In the genomic region with DNA sequence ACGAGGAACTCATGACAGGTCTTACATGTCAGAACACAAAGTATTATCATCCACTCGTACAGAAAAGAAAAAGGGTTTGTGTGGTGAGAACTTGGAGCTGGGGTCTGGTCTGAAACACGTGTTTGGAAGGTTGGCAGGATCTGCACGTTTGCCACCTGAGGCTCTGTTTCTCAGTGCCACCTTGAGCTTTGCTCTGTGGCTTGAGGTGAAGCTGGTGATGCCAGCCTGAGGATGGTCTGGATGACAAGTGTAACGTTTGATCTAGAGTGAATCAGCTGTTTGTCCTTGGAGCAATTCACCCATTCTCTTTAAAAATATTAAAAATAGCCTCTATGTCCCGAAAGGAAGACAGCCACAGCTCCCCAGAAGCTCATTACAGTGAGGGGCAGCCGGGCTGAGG, we compare ENCODE assay signal across 17 cellular contexts. TPM values are rescaled to one million over a fixed set of nuclear protein-coding genes. Genes with fewer than 3 reads are reported as not detected.
A peak's percentile ranks its signal among the peaks of the same experiment; 100 is the strongest.
DNase-seq lines count a peak whose midpoint lies in the region; ATAC-seq and TF ChIP-seq lines count a peak whose summit lies in the region.
"Had no signal": no experiment of that assay in that cellular context is flagged by ENCODE, and none has a peak within 500 bp of the region (broad histone marks: within the 10 kb centered on the region; RNA-seq: fewer than 3 reads in every experiment).

No MANE protein-coding gene starts in this region.

- no peak overlapping the region for H2BK15ac ChIP-seq in H9 (ENCODE audit: low read depth, low read length)

- H3K9me3 ChIP-seq in H9 (ENCODE audit: control insufficient read depth, low read depth, low read length): no peaks in the 10 kb centered on the region
- no peaks in the 10 kb centered on the region for H3K9me3 ChIP-seq in A673 (ENCODE audit: low read depth, low read length, poor library complexity, severe bottlenecking)
- H3K9me3 ChIP-seq: BLaER1 had no signal

- WGBS in H9 (ENCODE audit: extremely low coverage, insufficient read length, low lambda C conversion rate): no CpG with 5 or more reads among the region's 7 CpGs

- intact Hi-C loops in cardiac septum (cut with DNase I) (no loop called here), left cardiac atrium (cut with DNase I) (loop anchor here in 1 of 2 donors (5.0 kb wide), 1 partner anchor 39 kb away; no protein-coding TSS in a partner anchor), A673 (cut with micrococcal nuclease; ENCODE audit: unreplicated experiment) (no loop called here)

- no peak overlapping the region for H3K4me3 ChIP-seq in A673 (ENCODE audit: low read depth, low read length, poor library complexity, severe bottlenecking)
- H3K4me3 ChIP-seq: BLaER1, GM23248 had no signal

- no peaks in the 10 kb centered on the region for H3K79me1 ChIP-seq in H9 (ENCODE audit: insufficient read depth, low read depth, low read length, poor library complexity, severe bottlenecking)

- no peak overlapping the region for H3K18ac ChIP-seq in H9 (ENCODE audit: insufficient read length, low read depth, low read length)

- no TSS peak for BruUV-seq in A673 (replicated peaks; lab: Mats Ljungman, UMichigan)

- peaks cover 3% of the 10 kb centered on the region; the same call in 1 of the 2 replicates for H3K27me3 Mint-ChIP-seq in H9 (ENCODE audit: low read depth)
- H3K27me3 Mint-ChIP-seq in stimulated activated naive B cell treated with anti-CD40 and anti-IgM and Interleukin-4, amounts not matched to agents 10 μg/mL and 1 μg/mL and 100 μg/mL, for 72 hours: peaks cover 11 to 12% of the 10 kb centered on the region in 2 donors
- H3K27me3 Mint-ChIP-seq: B cell; CD4-positive, alpha-beta T cell; CD8-positive, alpha-beta memory T cell had no signal

- H4K5ac ChIP-seq in H9 (ENCODE audit: insufficient read length, low read depth, low read length): no peak overlapping the region

- no peak overlapping the region for H2AK5ac ChIP-seq in H9 (ENCODE audit: insufficient read length, low read length)

- no peak overlapping the region for H3K4me2 ChIP-seq in H9 (ENCODE audit: insufficient read depth, insufficient read length, low read length)
- H3K4me2 ChIP-seq: BLaER1 had no signal

- H3K79me2 ChIP-seq in H9 (ENCODE audit: insufficient read depth, low read length): no peaks in the 10 kb centered on the region

- ATAC-seq in left cardiac atrium: no peak
- ATAC-seq in stimulated activated naive B cell treated with anti-CD40 and anti-IgM and Interleukin-4, amounts not matched to agents 10 μg/mL and 1 μg/mL and 100 μg/mL, for 72 hours (replicated peaks): no peak
- ATAC-seq in activated naive CD4-positive, alpha-beta T cell treated with anti-CD3 and anti-CD28 coated beads, Interleukin-2, amount 50 U/mL, for 72 hours: no peak
- ATAC-seq: HCT116 had no signal

- H2BK120ac ChIP-seq in H9 (ENCODE audit: low read depth, low read length, poor library complexity, severe bottlenecking): no peak overlapping the region

- no peak overlapping the region for H3K23ac ChIP-seq in H9 (ENCODE audit: insufficient read length, low read depth, low read length)

- H2BK5ac ChIP-seq in H9 (ENCODE audit: insufficient read length, low read length): no peak overlapping the region

- peaks cover 6 to 15% of the 10 kb centered on the region in 2 experiments for H3K4me1 Mint-ChIP-seq in H9
- no peaks in the 10 kb centered on the region for H3K4me1 Mint-ChIP-seq in stimulated activated naive B cell treated with anti-CD40 and anti-IgM and Interleukin-4, amounts not matched to agents 10 μg/mL and 1 μg/mL and 100 μg/mL, for 72 hours
- H3K4me1 Mint-ChIP-seq: B cell; CD8-positive, alpha-beta memory T cell had no signal

- no peaks in the 10 kb centered on the region for H3K36me3 ChIP-seq in A673 (ENCODE audit: insufficient read depth, low read length, poor library complexity, severe bottlenecking)
- H3K36me3 ChIP-seq: BLaER1 had no signal

- H3K23me2 ChIP-seq in H9 (ENCODE audit: insufficient read length, low read depth, low read length, poor library complexity, severe bottlenecking): no peaks in the 10 kb centered on the region

- H3K27ac Mint-ChIP-seq in H9: peak overlapping the region in 2 of 3 experiments; percentile 21 to 75; a peak in 3 of 7 replicates
- H3K27ac Mint-ChIP-seq in stimulated activated naive B cell treated with anti-CD40 and anti-IgM and Interleukin-4, amounts not matched to agents 10 μg/mL and 1 μg/mL and 100 μg/mL, for 72 hours: peak overlapping the region; percentile 47
- no peak overlapping the region for H3K27ac Mint-ChIP-seq in activated naive CD4-positive, alpha-beta T cell treated with anti-CD3 and anti-CD28 coated beads, Interleukin-2, amount 50 U/mL, for 72 hours
- H3K27ac Mint-ChIP-seq: B cell; CD4-positive, alpha-beta T cell; CD8-positive, alpha-beta memory T cell had no signal

- no peak overlapping the region for H2AFZ ChIP-seq in H9 (ENCODE audit: low read length)
- H2AFZ ChIP-seq: GM23248 had no signal

- H4K8ac ChIP-seq in H9 (replicated peaks; ENCODE audit: insufficient read length, low read depth, low read length): no peak overlapping the region

- no peak overlapping the region for H3K4me3 Mint-ChIP-seq in H9
- no peak overlapping the region for H3K4me3 Mint-ChIP-seq in stimulated activated naive B cell treated with anti-CD40 and anti-IgM and Interleukin-4, amounts not matched to agents 10 μg/mL and 1 μg/mL and 100 μg/mL, for 72 hours
- H3K4me3 Mint-ChIP-seq: B cell; CD4-positive, alpha-beta T cell; CD8-positive, alpha-beta memory T cell had no signal

- no peak overlapping the region for H2BK20ac ChIP-seq in H9 (ENCODE audit: low read depth, low read length, poor library complexity, severe bottlenecking)

- peaks cover 0 to 5% (median 0%) of the 10 kb centered on the region in 3 experiments; a peak in 1 of 7 replicates for H3K36me3 Mint-ChIP-seq in H9 (ENCODE audit: insufficient read depth in 1 of 3, low read depth in 3 of 3)
- no peaks in the 10 kb centered on the region for H3K36me3 Mint-ChIP-seq in stimulated activated naive B cell treated with anti-CD40 and anti-IgM and Interleukin-4, amounts not matched to agents 10 μg/mL and 1 μg/mL and 100 μg/mL, for 72 hours
- H3K36me3 Mint-ChIP-seq in activated naive CD4-positive, alpha-beta T cell treated with anti-CD3 and anti-CD28 coated beads, Interleukin-2, amount 50 U/mL, for 72 hours: no peaks in the 10 kb centered on the region
- H3K36me3 Mint-ChIP-seq: CD8-positive, alpha-beta memory T cell had no signal

- no peak for TF ChIP-seq CTCF in H9 (conservative IDR thresholded peaks at IDR 0.05)
- no peak for TF ChIP-seq CTCF in A673 (conservative IDR thresholded peaks at IDR 0.05; ENCODE audit: low read depth, low read length)

- H3K14ac ChIP-seq in H9 (ENCODE audit: insufficient read depth, low read length): no peak overlapping the region

- H2BK12ac ChIP-seq in H9 (ENCODE audit: insufficient read length, low read depth, low read length): no peak overlapping the region

- no peak overlapping the region for H3K4ac ChIP-seq in H9 (ENCODE audit: low read depth, low read length)

- no peak overlapping the region for H3K27ac ChIP-seq in H9 (ENCODE audit: insufficient read length, low read depth, low read length)
- no peak overlapping the region for H3K27ac ChIP-seq in A673 (ENCODE audit: low read depth, low read length, poor library complexity, severe bottlenecking)
- H3K27ac ChIP-seq: BLaER1, C4-2B, GM23248 had no signal

- CTCF ChIA-PET in A673 (lab: Charles Lee): no interaction called here

- no peak overlapping the region for H3K56ac ChIP-seq in H9 (ENCODE audit: insufficient read length, low read depth, low read length)

- DNase-seq in cardiac septum (ENCODE audit: low spot score) (peak; percentile 17), left cardiac atrium (no peak), H9 (no peak), ecto neural progenitor cell (ENCODE audit: low spot score) (peak; percentile 29), A673 (ENCODE audit: low spot score) (no peak)
- no peak for DNase-seq in stimulated activated naive B cell treated with anti-CD40 and anti-IgM and Interleukin-4, amounts not matched to agents 10 μg/mL and 1 μg/mL and 100 μg/mL, for 72 hours
- DNase-seq in activated naive CD4-positive, alpha-beta T cell treated with anti-CD3 and anti-CD28 coated beads, Interleukin-2, amount 50 U/mL, for 72 hours (ENCODE audit: low spot score in 2 of 2): no peak
- DNase-seq: CD4-positive, alpha-beta T cell; CD8-positive, alpha-beta memory T cell; DMS 273 treated with DMSO at 0.1 percent for 48 hours; DND-41; GM23248; H7 had no signal

- no peak overlapping the region for H3T11ph ChIP-seq in H9 (ENCODE audit: low read length)

- H4K91ac ChIP-seq in H9 (ENCODE audit: insufficient read length, low read depth, low read length): no peak overlapping the region

- H3K27me3 ChIP-seq in H9 (ENCODE audit: insufficient read depth, low read length) (no peaks in the 10 kb centered on the region), A673 (replicated peaks; ENCODE audit: insufficient read depth, low read depth, low read length, poor library complexity) (no peaks in the 10 kb centered on the region)
- H3K27me3 ChIP-seq: BLaER1 had no signal

- no peaks in the 10 kb centered on the region; the same call in 1 of the 2 replicates for H3K4me1 ChIP-seq in H9 (ENCODE audit: insufficient read depth, low read length)
- peaks cover 12% of the 10 kb centered on the region for H3K4me1 ChIP-seq in A673 (ENCODE audit: insufficient read depth, low read length, poor library complexity, severe bottlenecking)
- H3K4me1 ChIP-seq: BLaER1 had no signal

- POLR2A ChIA-PET in A673 (lab: Charles Lee; ENCODE audit: low non-redundant PET): no interaction called here

- no peak overlapping the region for H3K9ac ChIP-seq in H9 (ENCODE audit: extremely low read depth, insufficient read length, low read length)
- H3K9ac ChIP-seq: BLaER1, GM23248 had no signal

- H3K9me3 Mint-ChIP-seq in H9: no peaks in the 10 kb centered on the region
- no peaks in the 10 kb centered on the region for H3K9me3 Mint-ChIP-seq in stimulated activated naive B cell treated with anti-CD40 and anti-IgM and Interleukin-4, amounts not matched to agents 10 μg/mL and 1 μg/mL and 100 μg/mL, for 72 hours
- H3K9me3 Mint-ChIP-seq in activated naive CD4-positive, alpha-beta T cell treated with anti-CD3 and anti-CD28 coated beads, Interleukin-2, amount 50 U/mL, for 72 hours: no peaks in the 10 kb centered on the region
- H3K9me3 Mint-ChIP-seq: CD4-positive, alpha-beta T cell; CD8-positive, alpha-beta memory T cell had no signal

- no peaks in the 10 kb centered on the region for H4K20me1 ChIP-seq in H9 (ENCODE audit: control insufficient read depth, insufficient read depth, insufficient read length)
- H4K20me1 ChIP-seq: BLaER1 had no signal

RNA-seq across cellular contexts. Expression of a gene that starts 45.4 kb away (rescaled TPM):
- total RNA-seq in cardiac septum: 22.3 TPM
- total RNA-seq in left cardiac atrium: 10 to 100 TPM; 21.7 to 32.0 TPM
- 15.5 and 18.1 TPM in 2 replicates for total RNA-seq in H9 (2021)
- total RNA-seq in A673 (2021): 2.8 and 3.0 TPM in 2 replicates
- total RNA-seq in activated naive CD4-positive, alpha-beta T cell treated with anti-CD3 and anti-CD28 coated beads, Interleukin-2, amount 50 U/mL, for 72 hours: 1 to 10 TPM; 1.1 to 7.5 TPM

RNA-seq across cellular contexts. Expression of a gene that starts 46.4 kb away (rescaled TPM):
- total RNA-seq in cardiac septum (1.1 TPM), left cardiac atrium (1 to 10 TPM; 1.4 to 5.7 TPM), H9 (2021) (2.5 and 2.8 TPM in 2 replicates), A673 (2021) (0.13 and 0.42 TPM in 2 replicates)
- under 1 TPM; 0.59 to 0.88 TPM for total RNA-seq in activated naive CD4-positive, alpha-beta T cell treated with anti-CD3 and anti-CD28 coated beads, Interleukin-2, amount 50 U/mL, for 72 hours

Comparison
In these comparisons a context has a peak if more than half of its experiments do, and no peak if none do; other contexts are left out.
1. DNase-seq: peak in cardiac septum (single experiment) and ecto neural progenitor cell (single experiment); none in left cardiac atrium (single experiment), H9 (single experiment), stimulated activated naive B cell treated with anti-CD40 and anti-IgM and Interleukin-4, amounts not matched to agents 10 μg/mL and 1 μg/mL and 100 μg/mL, for 72 hours (single experiment), A673 (single experiment) and activated naive CD4-positive, alpha-beta T cell treated with anti-CD3 and anti-CD28 coated beads, Interleukin-2, amount 50 U/mL, for 72 hours (0 of 2).
2. H3K27ac Mint-ChIP-seq: peak in H9 (2 of 3) and stimulated activated naive B cell treated with anti-CD40 and anti-IgM and Interleukin-4, amounts not matched to agents 10 μg/mL and 1 μg/mL and 100 μg/mL, for 72 hours (single experiment); none in activated naive CD4-positive, alpha-beta T cell treated with anti-CD3 and anti-CD28 coated beads, Interleukin-2, amount 50 U/mL, for 72 hours (0 of 2).